In genomic region chr14:24006872-24007721, GRCh38 we compare ENCODE assay signal across 8 cellular contexts. TPM values are rescaled to one million over a fixed set of nuclear protein-coding genes. Genes with fewer than 3 reads are reported as not detected.
A peak's percentile ranks its signal among the peaks of the same experiment; 100 is the strongest.
DNase-seq lines count a peak whose midpoint lies in the region; ATAC-seq, FAIRE-seq and TF ChIP-seq lines count a peak whose summit lies in the region.
"Not testable (repeated sequence)": the region's sequence is repeated elsewhere in the genome, so short reads cannot be mapped to it uniquely, and the experiment has no call there.

No MANE protein-coding gene starts in this region.

- H3K4me1 Mint-ChIP-seq in activated B cell treated with CpG ODN at 0.5 μM for 24 hours = peaks cover 21% of the 10 kb centered on the region

- in situ Hi-C loops in astrocyte of the cerebellum (cut with HindIII; ENCODE audit: low sequenced_read_pairs) = not testable (repeated sequence)

- H3K36me3 Mint-ChIP-seq in activated B cell treated with CpG ODN at 0.5 μM for 24 hours (ENCODE audit: low read depth) = not testable (repeated sequence)

- H2AFZ ChIP-seq in hepatocyte = peak overlapping the region; percentile 45

- H3K27me3 Mint-ChIP-seq in activated B cell treated with CpG ODN at 0.5 μM for 24 hours = not testable (repeated sequence)

- peak overlapping the region; percentile 78 for H3K4me3 Mint-ChIP-seq in activated B cell treated with CpG ODN at 0.5 μM for 24 hours

- peak overlapping the region; percentile 86 for H3K4me2 ChIP-seq in hepatocyte

- ATAC-seq in HG02759 (IDR thresholded peaks at IDR 0.05; ENCODE audit: unreplicated experiment) (peak; percentile 83), activated B cell treated with CpG ODN at 0.5 μM for 24 hours (ENCODE audit: low read depth) (peak; percentile 87), sciatic nerve (peak; percentile 97)

- TF ChIP-seq POLR2A in GM12892 (IDR thresholded peaks at IDR 0.05; ENCODE audit: low read depth, low read length); thyroid gland (IDR thresholded peaks at IDR 0.05): not testable (repeated sequence)

- peak overlapping the region; percentile 63 for H3K27ac ChIP-seq in hepatocyte
- H3K27ac ChIP-seq in thyroid gland = peak overlapping the region in 1 of 3 donors; percentile 46

- H3K79me2 ChIP-seq in hepatocyte = not testable (repeated sequence)

- not testable (repeated sequence) for DNase-seq in GM12892 (ENCODE audit: insufficient read length); astrocyte of the cerebellum (ENCODE audit: low read depth)
- DNase-seq in NCI-H1417 treated with DMSO at 0.1 percent for 48 hours (lab: John Stamatoyannopoulos, UW) (peak; percentile 12), activated B cell treated with CpG ODN at 0.5 μM for 24 hours (peak; percentile 66), hepatocyte (ENCODE audit: low spot score) (peak; percentile 75), sciatic nerve (ENCODE audit: low spot score) (peak; percentile 83), thyroid gland (peak; percentile 39 to 69)

- peak overlapping the region; percentile 70 for H3K27ac Mint-ChIP-seq in activated B cell treated with CpG ODN at 0.5 μM for 24 hours

- WGBS in hepatocyte (ENCODE audit: low lambda C conversion rate, missing lambda C conversion rate) = 23% methylated on average over 15 of the region's 59 CpGs
- 30 to 40% methylated on average over 1 to 13 of the region's 59 CpGs for WGBS in thyroid gland, 2 donors

- H3K9me2 ChIP-seq in hepatocyte (replicated peaks; ENCODE audit: insufficient read depth) = not testable (repeated sequence)

- not testable (repeated sequence) for H3K9me3 ChIP-seq in hepatocyte (ENCODE audit: low read depth); thyroid gland

- H3K9me3 Mint-ChIP-seq in activated B cell treated with CpG ODN at 0.5 μM for 24 hours = not testable (repeated sequence)

- CTCF ChIA-PET in activated B cell treated with CpG ODN at 0.5 μM for 24 hours (lab: Charles Lee) = not testable (repeated sequence)

- POLR2A ChIA-PET in activated B cell treated with CpG ODN at 0.5 μM for 24 hours (lab: Charles Lee) = interaction anchor here (0.6 kb wide), 1 partner anchor 103 kb away, joined by 4 read pairs; no protein-coding TSS in a partner anchor

- intact Hi-C loops in activated B cell treated with CpG ODN at 0.5 μM for 24 hours (cut with micrococcal nuclease); sciatic nerve (cut with DNase I); thyroid gland (cut with DNase I): not testable (repeated sequence)

- not testable (repeated sequence) for H3K4me1 ChIP-seq in hepatocyte (ENCODE audit: insufficient read depth); thyroid gland

- H3K27me3 ChIP-seq in hepatocyte, thyroid gland: not testable (repeated sequence)

- FAIRE-seq in GM12892 (lab: Jason Lieb, UNC) = peak; percentile 17

- H3K4me3 ChIP-seq in astrocyte of the cerebellum (ENCODE audit: low read depth, low read length) (peak overlapping the region; percentile 29), hepatocyte (peak overlapping the region; percentile 33), thyroid gland (replicated peaks in 1 of 3) (peak overlapping the region in 1 of 3 donors; percentile 9)

- not testable (repeated sequence) for TF ChIP-seq CTCF in activated B cell treated with CpG ODN at 0.5 μM for 24 hours (IDR thresholded peaks at IDR 0.05); astrocyte of the cerebellum (IDR thresholded peaks at IDR 0.05; ENCODE audit: low read depth, low read length, missing control alignments); hepatocyte (IDR thresholded peaks at IDR 0.05; ENCODE audit: poor library complexity); thyroid gland (IDR thresholded peaks at IDR 0.05)

- not testable (repeated sequence) for H4K20me1 ChIP-seq in hepatocyte (ENCODE audit: insufficient read depth, poor library complexity, severe bottlenecking)

- not testable (repeated sequence) for H3K36me3 ChIP-seq in hepatocyte (replicated peaks; ENCODE audit: insufficient read depth, low read depth); thyroid gland

RNA-seq across cellular contexts. Expression of gene DHRS4L2, which starts 18.4 kb away (rescaled TPM):
- polyA plus RNA-seq in GM12892 (2012; ENCODE audit: missing spikeins) = 19.7 TPM
- total RNA-seq in activated B cell treated with CpG ODN at 0.5 μM for 24 hours (12.7 and 17.9 TPM in 2 replicates), hepatocyte (14.6 and 15.2 TPM in 2 replicates), sciatic nerve (23.0 TPM), thyroid gland (10 to 100 TPM in 2 of 4 donors, 1 to 10 TPM in 2; 4.7 to 27.1 (median 12.6) TPM)
- 22.6 and 28.4 TPM in 2 replicates for polyA plus RNA-seq in hepatocyte

RNA-seq across cellular contexts. Expression of gene CARMIL3, which starts 44.7 kb away (rescaled TPM):
- polyA plus RNA-seq in GM12892 (2012; ENCODE audit: missing spikeins) = 0.95 TPM
- 3.5 and 3.9 TPM in 2 replicates for total RNA-seq in activated B cell treated with CpG ODN at 0.5 μM for 24 hours
- total RNA-seq in hepatocyte = 0.37 and 0.40 TPM in 2 replicates
- polyA plus RNA-seq in hepatocyte = 0.46 TPM in 1 of 2 replicates, not detected in the other
- total RNA-seq in sciatic nerve = 0.58 TPM
- total RNA-seq in thyroid gland = 1 to 10 TPM in 2 of 4 donors, under 1 TPM in 2; 0.63 to 1.3 (median 0.99) TPM

RNA-seq across cellular contexts. Expression of gene DHRS4, which starts 53.5 kb away (rescaled TPM):
- 20.1 TPM for polyA plus RNA-seq in GM12892 (2012; ENCODE audit: missing spikeins)
- total RNA-seq in activated B cell treated with CpG ODN at 0.5 μM for 24 hours (15.8 and 16.1 TPM in 2 replicates), hepatocyte (26.5 and 38.3 TPM in 2 replicates), sciatic nerve (24.3 TPM), thyroid gland (10 to 100 TPM; 19.2 to 55.7 (median 37.7) TPM)
- 41.3 and 47.4 TPM in 2 replicates for polyA plus RNA-seq in hepatocyte
